Comparison of ENCODE assay signal across 8 cellular contexts in the genomic region with DNA sequence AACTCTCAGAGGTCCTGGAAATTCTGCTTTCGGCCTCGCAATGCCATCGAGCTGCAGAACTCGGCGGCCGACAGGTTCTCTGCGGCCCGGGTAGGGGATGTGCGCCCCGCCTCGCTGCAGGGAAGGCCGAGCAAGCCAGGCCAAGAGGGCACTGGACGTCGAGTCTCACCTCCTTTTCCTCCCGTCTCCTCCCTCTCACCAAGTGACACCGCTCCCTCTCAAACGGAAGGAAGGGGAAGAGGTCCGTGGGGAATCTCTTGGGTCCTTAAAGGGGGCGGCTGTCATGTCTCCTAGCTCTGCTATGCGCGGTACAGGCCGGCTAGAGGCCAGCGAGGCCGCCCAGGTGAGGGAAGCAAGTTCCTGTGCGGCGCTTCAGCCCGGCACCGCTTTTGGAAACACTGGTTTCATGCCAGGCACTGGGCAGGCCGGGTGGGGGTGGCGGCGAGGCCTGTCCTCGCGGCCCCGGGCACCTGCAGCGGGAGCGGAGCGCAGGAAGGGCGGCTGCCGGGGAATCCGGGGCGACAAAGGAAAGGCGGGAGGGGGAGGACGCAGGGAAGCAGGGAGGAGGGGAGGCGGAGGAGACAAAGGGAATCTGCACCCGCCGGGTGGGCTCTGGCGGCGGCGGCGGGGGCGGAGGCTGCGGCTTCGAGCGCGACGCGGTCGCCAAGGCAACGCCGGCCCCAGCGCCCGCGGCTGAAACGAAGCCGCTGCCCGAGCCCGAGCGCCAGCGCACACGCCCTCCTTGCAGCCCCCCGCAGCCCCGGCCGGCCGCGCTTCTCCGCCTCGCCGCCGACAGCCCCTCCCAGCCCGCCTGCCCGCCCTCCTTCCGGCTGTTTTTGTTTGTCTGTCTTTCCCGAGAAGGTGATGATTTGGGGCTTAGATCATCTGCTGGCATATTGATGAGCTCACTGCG. TPM values are rescaled to one million over a fixed set of nuclear protein-coding genes. Genes with fewer than 3 reads are reported as not detected.
A peak's percentile ranks its signal among the peaks of the same experiment; 100 is the strongest.
DNase-seq lines count a peak whose midpoint lies in the region; ATAC-seq, FAIRE-seq and TF ChIP-seq lines count a peak whose summit lies in the region.

No MANE protein-coding gene starts in this region.

- H3K9ac ChIP-seq in skeletal muscle tissue (ENCODE audit: low read depth in 1 of 3, low read length in 3 of 3), result peak overlapping the region in 2 of 3 donors; percentile 47 to 66

- H3K9me3 Mint-ChIP-seq in CD14-positive monocyte, result peaks cover 0 to 21% (median 4%) of the 10 kb centered on the region in 7 donors

- H3K27me3 ChIP-seq in ascending aorta (no peaks in the 10 kb centered on the region), right cardiac atrium (ENCODE audit: control insufficient read depth, insufficient read depth) (no peaks in the 10 kb centered on the region), skeletal muscle tissue (ENCODE audit: control insufficient read depth in 3 of 3, insufficient read depth in 3 of 3, low read length in 3 of 3) (no peaks in the 10 kb centered on the region)

- H3K36me3 ChIP-seq in ascending aorta (no peaks in the 10 kb centered on the region), skeletal muscle tissue (ENCODE audit: control insufficient read depth in 3 of 3, insufficient read depth in 3 of 3, low read length in 3 of 3) (no peaks in the 10 kb centered on the region)

- H3K27ac Mint-ChIP-seq in CD14-positive monocyte, result no peak overlapping the region

- peaks cover 45 to 48% (median 47%) of the 10 kb centered on the region in 3 donors for H3K27me3 Mint-ChIP-seq in CD14-positive monocyte (ENCODE audit: low read depth in 3 of 3)

- H3K4me3 Mint-ChIP-seq in CD14-positive monocyte, result peak overlapping the region; percentile 61 to 93

- peak overlapping the region in 1 of 2 donors; percentile 1 for H3K27ac ChIP-seq in ascending aorta
- no peak overlapping the region for H3K27ac ChIP-seq in right cardiac atrium (ENCODE audit: low read length)
- H3K27ac ChIP-seq in skeletal muscle tissue (ENCODE audit: low read depth, low read length), result no peak overlapping the region

- H3K36me3 Mint-ChIP-seq in CD14-positive monocyte, result peaks cover 6 to 17% of the 10 kb centered on the region in 2 donors

- TF ChIP-seq CTCF in CD14-positive monocyte (IDR thresholded peaks at IDR 0.05) (no peak), ascending aorta (IDR thresholded peaks at IDR 0.05) (no peak)

- peaks cover 0 to 15% of the 10 kb centered on the region in 2 donors for H3K4me1 ChIP-seq in ascending aorta
- H3K4me1 ChIP-seq in right cardiac atrium (ENCODE audit: control insufficient read depth, insufficient read depth, low read length), result peaks cover 4% of the 10 kb centered on the region
- H3K4me1 ChIP-seq in skeletal muscle tissue (ENCODE audit: control insufficient read depth in 3 of 3, insufficient read depth in 3 of 3, low read length in 3 of 3), result peaks cover 16 to 23% (median 20%) of the 10 kb centered on the region in 3 donors

- no peak for DNase-seq in CD14-positive monocyte (ENCODE audit: low spot score)
- DNase-seq in HTR-8/SVneo (ENCODE audit: insufficient read length, low spot score), result peak; percentile 59
- DNase-seq in SK-N-DZ (ENCODE audit: low spot score), result peak; percentile 74
- DNase-seq in ascending aorta (ENCODE audit: low spot score in 2 of 2), result no peak
- DNase-seq in right cardiac atrium, result peak; percentile 30 to 78 (median 67)

- intact Hi-C loops in CD14-positive monocyte (cut with micrococcal nuclease), result no loop called here
- intact Hi-C loops in ascending aorta (cut with DNase I), result no loop called here
- intact Hi-C loops in right cardiac atrium (cut with DNase I), result no loop called here

- 9% methylated on average over 84 of the region's 84 CpGs for WGBS in right cardiac atrium

- peak; percentile 38 for FAIRE-seq in HTR-8/SVneo (lab: Jason Lieb, UNC)

- H3K4me3 ChIP-seq in ascending aorta (peak overlapping the region; percentile 59 to 60), right cardiac atrium (ENCODE audit: low read length) (peak overlapping the region; percentile 40), skeletal muscle tissue (ENCODE audit: low read length in 3 of 3) (peak overlapping the region; percentile 39 to 64 (median 52))

- ATAC-seq in right cardiac atrium (peak; percentile 67 to 83), GM18520 (IDR thresholded peaks at IDR 0.05; ENCODE audit: unreplicated experiment) (no peak), GM21576 (IDR thresholded peaks at IDR 0.05; ENCODE audit: unreplicated experiment) (no peak)

- H3K9me3 ChIP-seq in ascending aorta (no peaks in the 10 kb centered on the region), right cardiac atrium (ENCODE audit: control insufficient read depth, low read length) (no peaks in the 10 kb centered on the region), skeletal muscle tissue (ENCODE audit: control insufficient read depth in 3 of 3, low read length in 3 of 3) (no peaks in the 10 kb centered on the region)

- H3K4me1 Mint-ChIP-seq in CD14-positive monocyte, result peaks cover 20% of the 10 kb centered on the region

RNA-seq across cellular contexts. Expression of a gene that starts 32.3 kb away (rescaled TPM):
- polyA plus RNA-seq in CD14-positive monocyte (under 1 TPM; 0.44 to 0.48 TPM), right cardiac atrium (0.95 TPM)
- 21.6 and 23.7 TPM in 2 replicates for polyA plus RNA-seq in SK-N-DZ (2014; cell fraction: cytosol; rRNA removed)
- polyA plus RNA-seq in SK-N-DZ (2014; cell fraction: nucleus; rRNA removed), result 20.3 and 21.7 TPM in 2 replicates
- total RNA-seq in ascending aorta (not detected), right cardiac atrium (1 to 10 TPM; 1.3 to 2.6 (median 1.7) TPM), skeletal muscle tissue (6.3 TPM)

Comparison
In these comparisons a context has a peak if more than half of its experiments do, and no peak if none do; other contexts are left out.
1. DNase-seq: peak in HTR-8/SVneo (single experiment), SK-N-DZ (single experiment) and right cardiac atrium (3 of 3); none in CD14-positive monocyte (single experiment) and ascending aorta (0 of 2).
2. ATAC-seq: peak in right cardiac atrium (2 of 2); none in GM18520 (single experiment) and GM21576 (single experiment).
3. Peak in every context shown above with its lines, with median percentiles within 50 percentile points of each other: H3K4me3 ChIP-seq.